Comparison of ENCODE assay signal across 16 cellular contexts in genomic region chr2:46917628-46918027, GRCh38. TPM values are rescaled to one million over a fixed set of nuclear protein-coding genes. Genes with fewer than 3 reads are reported as not detected.
DNase-seq lines count a peak whose midpoint lies in the region; ATAC-seq and TF ChIP-seq lines count a peak whose summit lies in the region.
"Had no signal": no experiment of that assay in that cellular context is flagged by ENCODE, and none has a peak within 500 bp of the region (broad histone marks: within the 10 kb centered on the region; RNA-seq: fewer than 3 reads in every experiment).

No MANE protein-coding gene starts in this region.

- H3K36me3 ChIP-seq in Karpas-422 (ENCODE audit: insufficient read depth, low read length): peaks cover 3% of the 10 kb centered on the region; the same call in 1 of the 2 replicates
- no peaks in the 10 kb centered on the region for H3K36me3 ChIP-seq in osteoblast (ENCODE audit: insufficient read depth, low read length)
- H3K36me3 ChIP-seq: adrenal gland, suprapubic skin had no signal

- no peaks in the 10 kb centered on the region for H3K27me3 Mint-ChIP-seq in activated T-cell treated with anti-CD3 and anti-CD28 coated beads, Interleukin-2, amount 50 U/mL, for 24 hours
- no peaks in the 10 kb centered on the region for H3K27me3 Mint-ChIP-seq in activated naive CD8-positive, alpha-beta T cell treated with anti-CD3 and anti-CD28 coated beads for 36 hours

- H3K4me1 ChIP-seq in Karpas-422 (ENCODE audit: low read length) (peaks cover 30% of the 10 kb centered on the region), osteoblast (ENCODE audit: insufficient read depth, low read length) (peaks cover 37% of the 10 kb centered on the region)

- no peaks in the 10 kb centered on the region for H3K9me3 Mint-ChIP-seq in activated T-cell treated with anti-CD3 and anti-CD28 coated beads, Interleukin-2, amount 50 U/mL, for 24 hours
- no peaks in the 10 kb centered on the region for H3K9me3 Mint-ChIP-seq in activated naive CD8-positive, alpha-beta T cell treated with anti-CD3 and anti-CD28 coated beads for 36 hours

- no peak for TF ChIP-seq CTCF in osteoblast (IDR thresholded peaks at IDR 0.05; ENCODE audit: extremely low read depth, low read depth, low read length)

- peaks cover 32% of the 10 kb centered on the region for H3K36me3 Mint-ChIP-seq in activated T-cell treated with anti-CD3 and anti-CD28 coated beads, Interleukin-2, amount 50 U/mL, for 24 hours (ENCODE audit: low read depth)
- peaks cover 5% of the 10 kb centered on the region for H3K36me3 Mint-ChIP-seq in activated naive CD8-positive, alpha-beta T cell treated with anti-CD3 and anti-CD28 coated beads for 36 hours

- no peak for ATAC-seq in HG03159 (IDR thresholded peaks at IDR 0.05; ENCODE audit: unreplicated experiment)
- ATAC-seq: left cardiac atrium had no signal

- no peak for DNase-seq in activated T-cell treated with anti-CD3 and anti-CD28 coated beads, Interleukin-2, amount 50 U/mL, for 24 hours
- DNase-seq in activated T-cell treated with anti-CD3 and anti-CD28 coated beads for 4 hours (no peak), Karpas-422 (no peak), osteoblast (ENCODE audit: insufficient read length, low spot score, missing footprints) (no peak), NCI-H2196 treated with DMSO at 0.1 percent for 48 hours (lab: John Stamatoyannopoulos, UW; ENCODE audit: unreplicated experiment) (no peak), epidermal melanocyte (ENCODE audit: insufficient read length, low spot score) (no peak)
- DNase-seq in activated naive CD8-positive, alpha-beta T cell treated with anti-CD3 and anti-CD28 coated beads for 36 hours: no peak
- DNase-seq: activated CD4-positive, CD25-positive, alpha-beta regulatory T cell; adrenal gland; dorsolateral prefrontal cortex; GF-D8; H7; left cardiac atrium; Right ventricle myocardium superior had no signal

- H3K9me2 ChIP-seq in Karpas-422 (replicated peaks; ENCODE audit: insufficient read depth, low read length): no peaks in the 10 kb centered on the region

- H4K20me1 ChIP-seq in Karpas-422 (ENCODE audit: insufficient read depth, low read depth, low read length) (no peaks in the 10 kb centered on the region; the same call in 1 of the 2 replicates), osteoblast (ENCODE audit: insufficient read depth, low read length) (peaks cover 15% of the 10 kb centered on the region)

- H3K79me2 ChIP-seq in Karpas-422 (ENCODE audit: low read length): peaks cover 29% of the 10 kb centered on the region
- H3K79me2 ChIP-seq in osteoblast (ENCODE audit: insufficient read depth, low read length): peaks cover 53% of the 10 kb centered on the region

- peak overlapping the region; percentile 92 for H3K4me3 Mint-ChIP-seq in activated T-cell treated with anti-CD3 and anti-CD28 coated beads, Interleukin-2, amount 50 U/mL, for 24 hours
- H3K4me3 Mint-ChIP-seq in activated naive CD8-positive, alpha-beta T cell treated with anti-CD3 and anti-CD28 coated beads for 36 hours: peak overlapping the region; percentile 89

- H3K4me3 ChIP-seq in Karpas-422 (ENCODE audit: low read length) (no peak overlapping the region), osteoblast (ENCODE audit: insufficient read depth, low read length) (no peak overlapping the region)
- H3K4me3 ChIP-seq: adrenal gland, suprapubic skin had no signal

- H3K9ac ChIP-seq in Karpas-422 (ENCODE audit: low read length): no peak overlapping the region

- H3K27me3 ChIP-seq in Karpas-422 (ENCODE audit: low read length) (no peaks in the 10 kb centered on the region), osteoblast (ENCODE audit: insufficient read depth, low read length) (no peaks in the 10 kb centered on the region)
- H3K27me3 ChIP-seq: adrenal gland, dorsolateral prefrontal cortex, suprapubic skin had no signal

- peak overlapping the region; percentile 4 for H3K27ac Mint-ChIP-seq in activated T-cell treated with anti-CD3 and anti-CD28 coated beads, Interleukin-2, amount 50 U/mL, for 24 hours
- H3K27ac Mint-ChIP-seq in activated naive CD8-positive, alpha-beta T cell treated with anti-CD3 and anti-CD28 coated beads for 36 hours: no peak overlapping the region

- H3K9me3 ChIP-seq in Karpas-422 (ENCODE audit: low read length) (no peaks in the 10 kb centered on the region), osteoblast (ENCODE audit: low read depth, low read length) (no peaks in the 10 kb centered on the region)
- H3K9me3 ChIP-seq: adrenal gland, suprapubic skin had no signal

- H3K4me1 Mint-ChIP-seq in activated T-cell treated with anti-CD3 and anti-CD28 coated beads, Interleukin-2, amount 50 U/mL, for 24 hours (ENCODE audit: low read depth): peaks cover 61% of the 10 kb centered on the region
- H3K4me1 Mint-ChIP-seq in activated naive CD8-positive, alpha-beta T cell treated with anti-CD3 and anti-CD28 coated beads for 36 hours: peaks cover 58% of the 10 kb centered on the region

- H2AFZ ChIP-seq in Karpas-422 (ENCODE audit: low read length) (no peak overlapping the region), osteoblast (ENCODE audit: low read length) (no peak overlapping the region)

- H3K4me2 ChIP-seq in Karpas-422 (ENCODE audit: low read depth, low read length, poor library complexity, severe bottlenecking): peak overlapping the region; percentile 74
- H3K4me2 ChIP-seq in osteoblast (ENCODE audit: insufficient read depth, low read length): peak overlapping the region; percentile 85

- H3K27ac ChIP-seq in Karpas-422 (ENCODE audit: low read length) (no peak overlapping the region), osteoblast (ENCODE audit: low read depth, low read length) (no peak overlapping the region)
- H3K27ac ChIP-seq: adrenal gland, dorsolateral prefrontal cortex, suprapubic skin had no signal

RNA-seq across cellular contexts. Expression of gene MCFD2, which starts 2.0 kb away (rescaled TPM):
- total RNA-seq in Karpas-422 (2014; rRNA removed; shearing (Covaris generic); ENCODE audit: low replicate concordance): 37.8 and 47.6 TPM in 2 replicates
- total RNA-seq in activated naive CD8-positive, alpha-beta T cell treated with anti-CD3 and anti-CD28 coated beads for 36 hours: 10 to 100 TPM; 41.2 to 42.3 TPM
- total RNA-seq in osteoblast: 136 and 185 TPM in 2 replicates

RNA-seq across cellular contexts. Expression of gene TTC7A, which starts 23.4 kb away (rescaled TPM):
- total RNA-seq in Karpas-422 (2014; rRNA removed; shearing (Covaris generic); ENCODE audit: low replicate concordance): 53.7 and 54.6 TPM in 2 replicates
- 10 to 100 TPM; 55.0 to 56.6 TPM for total RNA-seq in activated naive CD8-positive, alpha-beta T cell treated with anti-CD3 and anti-CD28 coated beads for 36 hours
- total RNA-seq in osteoblast: 41.0 and 44.5 TPM in 2 replicates
